1 cellular context compared by ENCODE assay signal in genomic region chr19:11418518-11419506, GRCh38.
A peak's percentile ranks its signal among the peaks of the same experiment; 100 is the strongest.
TF ChIP-seq lines count a peak whose summit lies in the region.

TSS of gene RGL3 (minus strand) at chr19:11419314. CDS start at chr19:11419278, 36 bp downstream.

TF ChIP-seq in HepG2, 621 proteins besides CTCF, POLR2A, EP300 and RAD21 (continued from another document and continues in another):
- TF ChIP-seq ARID4A (CRISPR knock-in tag; IDR thresholded peaks at IDR 0.05; ENCODE audit: borderline replicate concordance) = peak; percentile 18; the same call in 1 of the 2 replicates
- peak; percentile 82; the same call in 1 of the 2 replicates for TF ChIP-seq THAP7 (CRISPR knock-in tag; IDR thresholded peaks at IDR 0.05)
- TF ChIP-seq BCL6 (CRISPR knock-in tag; IDR thresholded peaks at IDR 0.05) = 0 out of 2 replicates have a peak, but pooled peaks have one; percentile 3
- TF ChIP-seq ZNF142 (CRISPR knock-in tag; IDR thresholded peaks at IDR 0.05) = no peak
- TF ChIP-seq GMEB2 (CRISPR knock-in tag; IDR thresholded peaks at IDR 0.05; ENCODE audit: low read depth) = no peak
- peak; percentile 53; the same call in 1 of the 2 replicates for TF ChIP-seq ZNF263 (CRISPR knock-in tag; IDR thresholded peaks at IDR 0.05)
- no peak for TF ChIP-seq SNAPC5 (CRISPR knock-in tag; IDR thresholded peaks at IDR 0.05; ENCODE audit: borderline replicate concordance)
- peak; percentile 34; the same call in 1 of the 2 replicates for TF ChIP-seq PHF21A (CRISPR knock-in tag; IDR thresholded peaks at IDR 0.05)
- no peak for TF ChIP-seq AHDC1 (CRISPR knock-in tag; IDR thresholded peaks at IDR 0.05; ENCODE audit: borderline replicate concordance)
- TF ChIP-seq KLF9 (CRISPR knock-in tag; IDR thresholded peaks at IDR 0.05; ENCODE audit: low read depth) = no peak
- no peak for TF ChIP-seq EED (CRISPR knock-in tag; IDR thresholded peaks at IDR 0.05)
- no peak for TF ChIP-seq FOXO1 (CRISPR knock-in tag; IDR thresholded peaks at IDR 0.05)
- TF ChIP-seq FOSL2 (CRISPR knock-in tag; IDR thresholded peaks at IDR 0.05) = no peak
- TF ChIP-seq FOSL1 (CRISPR knock-in tag; IDR thresholded peaks at IDR 0.05; ENCODE audit: borderline replicate concordance) = no peak
- TF ChIP-seq ATF6 (CRISPR knock-in tag; conservative IDR thresholded peaks at IDR 0.05) = no peak
- TF ChIP-seq IRF9 (CRISPR knock-in tag; IDR thresholded peaks at IDR 0.05; ENCODE audit: borderline replicate concordance) = 0 out of 2 replicates have a peak, but pooled peaks have one; percentile 49
- no peak for TF ChIP-seq IRF2 (CRISPR knock-in tag; IDR thresholded peaks at IDR 0.05)
- no peak for TF ChIP-seq FOXP1 (IDR thresholded peaks at IDR 0.05)
- no peak for TF ChIP-seq FOXP1 (CRISPR knock-in tag; IDR thresholded peaks at IDR 0.05)
- TF ChIP-seq ZNF362 (CRISPR knock-in tag; IDR thresholded peaks at IDR 0.05; ENCODE audit: borderline replicate concordance) = no peak
- TF ChIP-seq SKIL (CRISPR knock-in tag; IDR thresholded peaks at IDR 0.05; ENCODE audit: borderline replicate concordance) = no peak
